In genomic region chr1:161119017-161119378, GRCh38 we compare ENCODE assay signal across 8 cellular contexts. TPM values are rescaled to one million over a fixed set of nuclear protein-coding genes. Genes with fewer than 3 reads are reported as not detected.
DNase-seq lines count a peak whose midpoint lies in the region.

No MANE protein-coding gene starts in this region.

- H3K36me3 Mint-ChIP-seq in T-helper 1 cell treated with Interleukin-12 subunit alpha and Interleukin-12 subunit beta and Interleukin-4 antibody, amounts not matched to agents 30 μg/mL and 1 μg/mL, for 36 hours (ENCODE audit: low read depth): peaks cover 34% of the 10 kb centered on the region

- peaks cover 41% of the 10 kb centered on the region for H3K4me1 Mint-ChIP-seq in T-helper 1 cell treated with Interleukin-12 subunit alpha and Interleukin-12 subunit beta and Interleukin-4 antibody, amounts not matched to agents 30 μg/mL and 1 μg/mL, for 36 hours (ENCODE audit: low read depth)

- H2BK120ac ChIP-seq in neuronal stem cell (ENCODE audit: low read depth, low read length): no peak overlapping the region

- H3K4me3 Mint-ChIP-seq in T-helper 1 cell treated with Interleukin-12 subunit alpha and Interleukin-12 subunit beta and Interleukin-4 antibody, amounts not matched to agents 30 μg/mL and 1 μg/mL, for 36 hours: peak overlapping the region; percentile 91

- H2BK15ac ChIP-seq in neuronal stem cell (ENCODE audit: low read length): no peak overlapping the region

- H2AFZ ChIP-seq in GM23248 (peak overlapping the region; percentile 88; the same call in 1 of the 2 replicates), neuronal stem cell (ENCODE audit: low read length) (no peak overlapping the region)

- H3K4me1 ChIP-seq in GM23248 (ENCODE audit: insufficient read depth): peaks cover 45% of the 10 kb centered on the region
- peaks cover 2 to 12% of the 10 kb centered on the region in 2 donors for H3K4me1 ChIP-seq in esophagus (ENCODE audit: control insufficient read depth in 2 of 2, insufficient read depth in 2 of 2, low read length in 1 of 2)
- peaks cover 4 to 14% of the 10 kb centered on the region in 2 donors for H3K4me1 ChIP-seq in neuronal stem cell (ENCODE audit: control insufficient read depth in 2 of 2, insufficient read depth in 1 of 2, low read depth in 1 of 2, low read length in 2 of 2)

- no peak overlapping the region for H3K14ac ChIP-seq in neuronal stem cell (ENCODE audit: low read length)

- H2AK5ac ChIP-seq in neuronal stem cell (ENCODE audit: low read depth, low read length): no peak overlapping the region

- H3K4ac ChIP-seq in neuronal stem cell (ENCODE audit: low read length): no peak overlapping the region

- H3K23ac ChIP-seq in neuronal stem cell (ENCODE audit: low read depth, low read length, poor library complexity): no peak overlapping the region

- H3K27me3 Mint-ChIP-seq in T-helper 1 cell treated with Interleukin-12 subunit alpha and Interleukin-12 subunit beta and Interleukin-4 antibody, amounts not matched to agents 30 μg/mL and 1 μg/mL, for 36 hours (ENCODE audit: low read depth): no peaks in the 10 kb centered on the region

- H4K91ac ChIP-seq in neuronal stem cell (ENCODE audit: low read depth, low read length, poor library complexity): no peak overlapping the region

- 21 to 28% methylated on average over 6 of the region's 6 CpGs for WGBS in GM23248 (ENCODE audit: low coverage in 1 of 2, low lambda C conversion rate in 2 of 2, missing lambda C conversion rate in 2 of 2), 2 experiments
- WGBS in esophagus, 2 donors: 17 to 21% methylated on average over 6 of the region's 6 CpGs
- no CpG with 5 or more reads among the region's 6 CpGs for WGBS in neuronal stem cell (ENCODE audit: extremely low coverage in 2 of 2, insufficient read length in 2 of 2, insufficient replicate concordance in 1 of 2), 2 donors

- H4K8ac ChIP-seq in neuronal stem cell (ENCODE audit: low read depth, low read length): no peak overlapping the region

- H3K9me2 ChIP-seq in GM23248 (ENCODE audit: insufficient read depth): no peaks in the 10 kb centered on the region

- peak overlapping the region; percentile 99 for H3K9ac ChIP-seq in GM23248
- no peak overlapping the region for H3K9ac ChIP-seq in neuronal stem cell (ENCODE audit: low read depth, low read length, poor library complexity)

- in situ Hi-C loops in GM23248 (cut with MboI): no loop called here

- no peak overlapping the region for H2BK5ac ChIP-seq in neuronal stem cell (ENCODE audit: low read length)

- H3F3A ChIP-seq in GM23248 (ENCODE audit: insufficient read depth): peaks cover 42% of the 10 kb centered on the region

- H3K4me3 ChIP-seq in GM23248 (peak overlapping the region; percentile 97), esophagus (ENCODE audit: low read depth in 1 of 2, low read length in 2 of 2) (peak overlapping the region; percentile 96 to 100), neuronal stem cell (ENCODE audit: low read length in 2 of 2) (peak overlapping the region in 1 of 2 donors; percentile 80)

- no peaks in the 10 kb centered on the region for H4K20me1 ChIP-seq in GM23248 (ENCODE audit: insufficient read depth)

- H3K79me2 ChIP-seq in GM23248 (ENCODE audit: insufficient read depth): peaks cover 82% of the 10 kb centered on the region

- H3K27ac ChIP-seq in GM23248 (peak overlapping the region; percentile 95), esophagus (ENCODE audit: low read depth in 2 of 2, low read length in 1 of 2) (peak overlapping the region; percentile 92 to 99), neuronal stem cell (replicated peaks; ENCODE audit: low read length) (no peak overlapping the region)

- no peaks in the 10 kb centered on the region for H3K9me3 ChIP-seq in GM23248 (ENCODE audit: low read depth)
- H3K9me3 ChIP-seq in esophagus (ENCODE audit: control insufficient read depth in 2 of 2, insufficient read depth in 1 of 2, low read depth in 1 of 2, low read length in 1 of 2): no peaks in the 10 kb centered on the region
- H3K9me3 ChIP-seq in neuronal stem cell (replicated peaks in 1 of 2; ENCODE audit: control insufficient read depth in 2 of 2, insufficient read depth in 1 of 2, low read depth in 1 of 2, low read length in 2 of 2): no peaks in the 10 kb centered on the region

- peaks cover 30% of the 10 kb centered on the region; the same call in 1 of the 2 replicates for H3K36me3 ChIP-seq in GM23248 (ENCODE audit: low read depth)
- H3K36me3 ChIP-seq in esophagus (ENCODE audit: control insufficient read depth in 2 of 2, insufficient read depth in 2 of 2, low read length in 1 of 2): peaks cover 14 to 26% of the 10 kb centered on the region in 2 donors
- peaks cover 41 to 73% of the 10 kb centered on the region in 2 donors for H3K36me3 ChIP-seq in neuronal stem cell (replicated peaks in 1 of 2; ENCODE audit: control insufficient read depth in 2 of 2, insufficient read depth in 2 of 2, low read length in 2 of 2)

- H3K18ac ChIP-seq in neuronal stem cell (ENCODE audit: low read length): no peak overlapping the region

- H2BK12ac ChIP-seq in neuronal stem cell (ENCODE audit: low read length): no peak overlapping the region

- H3K4me2 ChIP-seq in GM23248 (ENCODE audit: unreplicated experiment) (peak overlapping the region; percentile 91), neuronal stem cell (ENCODE audit: insufficient read depth, low read length, poor library complexity, severe bottlenecking) (peak overlapping the region; percentile 74)

- DNase-seq in GM23248 (peak; percentile 32), neuronal stem cell (ENCODE audit: low spot score) (no peak), NCI-H2029 treated with DMSO at 0.1 percent for 48 hours (lab: John Stamatoyannopoulos, UW) (no peak), C1 segment of cervical spinal cord (lab: John Stamatoyannopoulos, UW) (no peak), NCI-H524 treated with DMSO at 0.1 percent for 48 hours (lab: John Stamatoyannopoulos, UW) (no peak)
- DNase-seq in NK-92 treated with Interleukin-12 subunit alpha and Interleukin-12 subunit beta, amount 100 ng/mL, for 24 hours (lab: John Stamatoyannopoulos, UW): no peak

- peaks cover 6% of the 10 kb centered on the region for H3K79me1 ChIP-seq in neuronal stem cell (ENCODE audit: low read depth, low read length)

- H3K27ac Mint-ChIP-seq in T-helper 1 cell treated with Interleukin-12 subunit alpha and Interleukin-12 subunit beta and Interleukin-4 antibody, amounts not matched to agents 30 μg/mL and 1 μg/mL, for 36 hours: peak overlapping the region; percentile 98

- no peaks in the 10 kb centered on the region for H3K9me3 Mint-ChIP-seq in T-helper 1 cell treated with Interleukin-12 subunit alpha and Interleukin-12 subunit beta and Interleukin-4 antibody, amounts not matched to agents 30 μg/mL and 1 μg/mL, for 36 hours

- H3K27me3 ChIP-seq in GM23248 (replicated peaks; ENCODE audit: insufficient read depth) (no peaks in the 10 kb centered on the region), esophagus (ENCODE audit: control insufficient read depth in 1 of 2, insufficient read depth in 2 of 2, low read length in 2 of 2) (no peaks in the 10 kb centered on the region), neuronal stem cell (ENCODE audit: control insufficient read depth in 3 of 3, insufficient read depth in 3 of 3, low read depth in 1 of 3, low read length in 3 of 3) (no peaks in the 10 kb centered on the region)

RNA-seq across cellular contexts. Expression of gene NIT1, which starts 1.1 kb away (rescaled TPM):
- 16.6 and 24.3 TPM in 2 replicates for total RNA-seq in GM23248 (2014; rRNA removed; shearing (Covaris generic))
- polyA plus RNA-seq in GM23248 (2016; fragmentation: Nextera tagmentation; extraction: Ambion mirVana) (30.4 and 30.9 TPM in 2 replicates), esophagus (10 to 100 TPM; 28.0 to 28.5 TPM)
- 37.4 TPM for polyA plus RNA-seq in neuronal stem cell (2013, experiment 1 of 2)
- polyA plus RNA-seq in neuronal stem cell (2013, experiment 2 of 2): 37.5 TPM

RNA-seq across cellular contexts. Expression of gene PFDN2, which starts 1.2 kb away (rescaled TPM):
- 32.4 and 35.9 TPM in 2 replicates for total RNA-seq in GM23248 (2014; rRNA removed; shearing (Covaris generic))
- polyA plus RNA-seq in GM23248 (2016; fragmentation: Nextera tagmentation; extraction: Ambion mirVana) (121 and 125 TPM in 2 replicates), esophagus (100 to 1,000 TPM; 116 to 186 TPM)
- polyA plus RNA-seq in neuronal stem cell (2013, experiment 1 of 2): 313 TPM
- polyA plus RNA-seq in neuronal stem cell (2013, experiment 2 of 2): 332 TPM

RNA-seq across cellular contexts. Expression of gene DEDD, which starts 13.5 kb away (rescaled TPM):
- 30.4 and 36.7 TPM in 2 replicates for total RNA-seq in GM23248 (2014; rRNA removed; shearing (Covaris generic))
- polyA plus RNA-seq in GM23248 (2016; fragmentation: Nextera tagmentation; extraction: Ambion mirVana) (37.8 and 38.4 TPM in 2 replicates), esophagus (10 to 100 TPM; 15.5 to 24.4 TPM)
- polyA plus RNA-seq in neuronal stem cell (2013, experiment 1 of 2): 25.2 TPM
- 24.7 TPM for polyA plus RNA-seq in neuronal stem cell (2013, experiment 2 of 2)

RNA-seq across cellular contexts. Expression of gene KLHDC9, which starts 20.8 kb away (rescaled TPM):
- 3.7 and 5.6 TPM in 2 replicates for total RNA-seq in GM23248 (2014; rRNA removed; shearing (Covaris generic))
- polyA plus RNA-seq in GM23248 (2016; fragmentation: Nextera tagmentation; extraction: Ambion mirVana) (3.2 and 3.3 TPM in 2 replicates), esophagus (1 to 10 TPM; 1.8 to 2.5 TPM)
- 13.3 TPM for polyA plus RNA-seq in neuronal stem cell (2013, experiment 1 of 2)
- polyA plus RNA-seq in neuronal stem cell (2013, experiment 2 of 2): 11.5 TPM

RNA-seq across cellular contexts. Expression of gene NECTIN4, which starts 29.6 kb away (rescaled TPM):
- total RNA-seq in GM23248 (2014; rRNA removed; shearing (Covaris generic)): 0.54 TPM in 1 of 2 replicates, not detected in the other
- 0.40 and 0.54 TPM in 2 replicates for polyA plus RNA-seq in GM23248 (2016; fragmentation: Nextera tagmentation; extraction: Ambion mirVana)
- 10 to 100 TPM; 44.9 to 80.5 TPM for polyA plus RNA-seq in esophagus
- polyA plus RNA-seq in neuronal stem cell (2013, experiment 1 of 2): 0.13 TPM
- 0.10 TPM for polyA plus RNA-seq in neuronal stem cell (2013, experiment 2 of 2)
